Comparison of ENCODE assay signal across 21 cellular contexts in the genomic region with DNA sequence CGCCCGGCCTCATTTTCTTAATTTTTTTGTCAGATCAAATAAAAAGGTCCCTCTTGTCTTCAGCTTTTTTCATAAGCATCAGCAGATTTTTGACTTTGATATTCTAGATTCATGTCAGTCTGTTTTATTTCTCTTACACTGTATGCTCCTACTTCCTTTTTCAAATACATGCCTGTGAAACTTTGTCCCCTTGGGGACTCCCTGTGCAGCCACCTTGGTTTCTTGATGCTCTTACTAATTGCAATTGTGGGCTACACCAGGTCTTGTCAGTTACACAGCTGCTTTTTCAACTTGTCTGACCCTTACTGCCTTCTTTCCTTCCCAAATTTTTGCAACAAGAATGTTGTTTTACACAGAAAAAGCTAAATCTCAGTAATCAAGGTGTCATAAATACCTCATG.
"Had no signal": no experiment of that assay in that cellular context is flagged by ENCODE, and none has a peak within 500 bp of the region (broad histone marks: within the 10 kb centered on the region; RNA-seq: fewer than 3 reads in every experiment).

No MANE protein-coding gene starts in this region.

- H3K36me3 ChIP-seq: colonic mucosa, esophagus squamous epithelium, gastrocnemius medialis, heart right ventricle, left lung, lower lobe of right lung had no signal

- H3K4me3 ChIP-seq: colonic mucosa, esophagus squamous epithelium, gastrocnemius medialis, heart right ventricle, left lung, lower lobe of right lung had no signal

- ATAC-seq: effector memory CD8-positive, alpha-beta T cell; esophagus mucosa; gastrocnemius medialis; heart right ventricle; left cardiac atrium; left lung; left ventricle myocardium superior; lower lobe of right lung; naive thymus-derived CD4-positive, alpha-beta T cell had no signal

- H3K27ac ChIP-seq: colonic mucosa, epithelial cell of prostate, esophagus squamous epithelium, gastrocnemius medialis, heart right ventricle, left lung, lower lobe of right lung had no signal

- H3K4me1 ChIP-seq: colonic mucosa, esophagus squamous epithelium, gastrocnemius medialis, heart right ventricle, left lung, lower lobe of right lung had no signal

- H3K27me3 ChIP-seq: colonic mucosa, esophagus squamous epithelium, gastrocnemius medialis, heart right ventricle, left lung had no signal

- H3K9me3 ChIP-seq: colonic mucosa, esophagus squamous epithelium, gastrocnemius medialis, heart right ventricle, left lung, lower lobe of right lung had no signal

- DNase-seq: colonic mucosa; cortex of kidney; effector CD8-positive, alpha-beta T cell; effector memory CD8-positive, alpha-beta T cell; endodermal cell; erythroblast; esophagus squamous epithelium; foreskin melanocyte; gastrocnemius medialis; glutamatergic neuron; head of caudate nucleus; heart right ventricle; hippocampal formation; left cardiac atrium; left lung; left ventricle myocardium superior; lower lobe of right lung; mesenchymal stem cell; naive thymus-derived CD4-positive, alpha-beta T cell had no signal
